In genomic region chr12:93824514-93825500, GRCh38 we compare ENCODE assay signal across 1 cellular context.
TF ChIP-seq lines count a peak whose summit lies in the region.

No MANE protein-coding gene starts in this region.

TF ChIP-seq in HEK293, 187 proteins besides CTCF, POLR2A, EP300 and RAD21 (continued from another document):
- TF ChIP-seq BCL6B (tag by site-specific recombination; IDR thresholded peaks at IDR 0.05) (no peak), FEZF1 (tag by site-specific recombination; IDR thresholded peaks at IDR 0.05) (0 out of 2 replicates have a peak, but pooled peaks have one; percentile 26), ZNF335 (tag by site-specific recombination; conservative IDR thresholded peaks at IDR 0.05) (0 out of 2 replicates have a peak, but pooled peaks have one; percentile 19)
